12 cellular contexts compared by ENCODE assay signal in genomic region chr2:68764781-68765385, GRCh38. TPM values are rescaled to one million over a fixed set of nuclear protein-coding genes. Genes with fewer than 3 reads are reported as not detected.
A peak's percentile ranks its signal among the peaks of the same experiment; 100 is the strongest.
DNase-seq lines count a peak whose midpoint lies in the region; ATAC-seq and TF ChIP-seq lines count a peak whose summit lies in the region.
"Had no signal": no experiment of that assay in that cellular context is flagged by ENCODE, and none has a peak within 500 bp of the region (broad histone marks: within the 10 kb centered on the region; RNA-seq: fewer than 3 reads in every experiment).

No MANE protein-coding gene starts in this region.

- no peak for TF ChIP-seq POLR2A in esophagus squamous epithelium (IDR thresholded peaks at IDR 0.05)

- CTCF ChIA-PET in activated CD4-positive, alpha-beta T cell treated with anti-CD3 and anti-CD28 coated beads for 36 hours (lab: Charles Lee), result interaction anchor here (0.7 to 4.7 kb wide), 14 partner anchors 9 to 301 kb away, joined by 3 to 81 read pairs (median 5); partner anchors contain the start of genes APLF and FBXO48

- no peaks in the 10 kb centered on the region for H3K36me3 ChIP-seq in esophagus squamous epithelium
- H3K36me3 ChIP-seq: suprapubic skin had no signal

- peak overlapping the region; percentile 11 to 65 (median 36) for H3K27ac ChIP-seq in esophagus squamous epithelium
- H3K27ac ChIP-seq: suprapubic skin had no signal

- intact Hi-C loops in activated CD4-positive, alpha-beta T cell treated with anti-CD3 and anti-CD28 coated beads for 36 hours (cut with DNase I, micrococcal nuclease), result loop anchor here (2.0 to 10.0 kb wide), 4 partner anchors 142 to 1370 kb away; partner anchors contain the start of genes GFPT1 (in 1 of the 2) and PPP3R1 (in 1 of the 2)
- intact Hi-C loops in esophagus squamous epithelium (cut with DNase I), result no loop called here

- peaks cover 97% of the 10 kb centered on the region for H3K4me1 Mint-ChIP-seq in activated CD4-positive, alpha-beta T cell treated with anti-CD3 and anti-CD28 coated beads for 36 hours
- peaks cover 82% of the 10 kb centered on the region for H3K4me1 Mint-ChIP-seq in stimulated activated effector memory CD8-positive, alpha-beta T cell treated with anti-CD3 and anti-CD28 coated beads, Interleukin-12 subunit alpha, Interleukin-12 subunit beta, amount 100 ng/mL, for 72 hours
- peaks cover 26% of the 10 kb centered on the region for H3K4me1 Mint-ChIP-seq in endothelial cell (ENCODE audit: unreplicated experiment)

- no peaks in the 10 kb centered on the region for H3K9me3 Mint-ChIP-seq in activated CD4-positive, alpha-beta T cell treated with anti-CD3 and anti-CD28 coated beads for 36 hours (ENCODE audit: low read depth)
- H3K9me3 Mint-ChIP-seq in stimulated activated effector memory CD8-positive, alpha-beta T cell treated with anti-CD3 and anti-CD28 coated beads, Interleukin-12 subunit alpha, Interleukin-12 subunit beta, amount 100 ng/mL, for 72 hours, result no peaks in the 10 kb centered on the region
- H3K9me3 Mint-ChIP-seq in endothelial cell (ENCODE audit: unreplicated experiment), result no peaks in the 10 kb centered on the region

- ATAC-seq in activated CD4-positive, alpha-beta T cell treated with anti-CD3 and anti-CD28 coated beads for 36 hours, result no peak
- ATAC-seq in SK-N-SH treated with all-trans-retinoic acid at 6 μM for 48 hours, result peak; percentile 25; the same call in 2 of the 3 replicates
- ATAC-seq in stimulated activated effector memory CD8-positive, alpha-beta T cell treated with anti-CD3 and anti-CD28 coated beads, Interleukin-12 subunit alpha, Interleukin-12 subunit beta, amount 100 ng/mL, for 72 hours, result no peak
- no peak for ATAC-seq in GM18873 (IDR thresholded peaks at IDR 0.05; ENCODE audit: low FRiP score, unreplicated experiment)

- WGBS in esophagus squamous epithelium, 2 donors, result 77 to 81% methylated on average over 5 of the region's 5 CpGs

- POLR2A ChIA-PET in activated CD4-positive, alpha-beta T cell treated with anti-CD3 and anti-CD28 coated beads for 36 hours (lab: Charles Lee), result interaction anchor here (1.6 kb wide), 1 partner anchor 25 kb away, joined by 3 read pairs; no protein-coding TSS in a partner anchor

- peak overlapping the region; percentile 69 for H3K4me3 Mint-ChIP-seq in activated CD4-positive, alpha-beta T cell treated with anti-CD3 and anti-CD28 coated beads for 36 hours
- H3K4me3 Mint-ChIP-seq in stimulated activated effector memory CD8-positive, alpha-beta T cell treated with anti-CD3 and anti-CD28 coated beads, Interleukin-12 subunit alpha, Interleukin-12 subunit beta, amount 100 ng/mL, for 72 hours, result peak overlapping the region; percentile 77
- no peak overlapping the region for H3K4me3 Mint-ChIP-seq in endothelial cell (ENCODE audit: unreplicated experiment)

- no peaks in the 10 kb centered on the region for H3K9me3 ChIP-seq in esophagus squamous epithelium
- H3K9me3 ChIP-seq: suprapubic skin had no signal

- H3K36me3 Mint-ChIP-seq in activated CD4-positive, alpha-beta T cell treated with anti-CD3 and anti-CD28 coated beads for 36 hours (ENCODE audit: low read depth), result peaks cover 11% of the 10 kb centered on the region
- peaks cover 11% of the 10 kb centered on the region for H3K36me3 Mint-ChIP-seq in stimulated activated effector memory CD8-positive, alpha-beta T cell treated with anti-CD3 and anti-CD28 coated beads, Interleukin-12 subunit alpha, Interleukin-12 subunit beta, amount 100 ng/mL, for 72 hours
- H3K36me3 Mint-ChIP-seq in endothelial cell (ENCODE audit: low read depth, unreplicated experiment), result no peaks in the 10 kb centered on the region

- no peaks in the 10 kb centered on the region for H3K27me3 Mint-ChIP-seq in activated CD4-positive, alpha-beta T cell treated with anti-CD3 and anti-CD28 coated beads for 36 hours
- H3K27me3 Mint-ChIP-seq in endothelial cell (ENCODE audit: unreplicated experiment), result peaks cover 8% of the 10 kb centered on the region

- H3K4me3 ChIP-seq in esophagus squamous epithelium, result peak overlapping the region in 3 of 4 donors; percentile 7 to 43 (median 10)
- H3K4me3 ChIP-seq: suprapubic skin had no signal

- no peak for DNase-seq in activated CD4-positive, alpha-beta T cell treated with anti-CD3 and anti-CD28 coated beads for 36 hours
- DNase-seq in activated CD4-positive, alpha-beta T cell treated with anti-CD3 and anti-CD28 coated beads, Interleukin-2, amount 50 U/mL, for 4 hours, result no peak
- DNase-seq in esophagus squamous epithelium (lab: John Stamatoyannopoulos, UW) (no peak), pons (ENCODE audit: low spot score) (no peak), endothelial cell (ENCODE audit: low spot score) (no peak)
- DNase-seq in stimulated activated effector memory CD8-positive, alpha-beta T cell treated with anti-CD3 and anti-CD28 coated beads, Interleukin-12 subunit alpha, Interleukin-12 subunit beta, amount 100 ng/mL, for 72 hours (ENCODE audit: low spot score in 2 of 2), result peak in 1 of 2 donors; percentile 51
- DNase-seq: 8988T, left cardiac atrium, NCI-H1105 treated with DMSO at 0.1 percent for 48 hours had no signal

- no peaks in the 10 kb centered on the region for H3K27me3 ChIP-seq in esophagus squamous epithelium
- H3K27me3 ChIP-seq: suprapubic skin had no signal

- peak overlapping the region; percentile 96 for H3K27ac Mint-ChIP-seq in activated CD4-positive, alpha-beta T cell treated with anti-CD3 and anti-CD28 coated beads for 36 hours
- H3K27ac Mint-ChIP-seq in stimulated activated effector memory CD8-positive, alpha-beta T cell treated with anti-CD3 and anti-CD28 coated beads, Interleukin-12 subunit alpha, Interleukin-12 subunit beta, amount 100 ng/mL, for 72 hours, result peak overlapping the region; percentile 92
- H3K27ac Mint-ChIP-seq in endothelial cell (ENCODE audit: unreplicated experiment), result no peak overlapping the region

- peaks cover 0 to 61% (median 29%) of the 10 kb centered on the region in 3 donors for H3K4me1 ChIP-seq in esophagus squamous epithelium

- TF ChIP-seq CTCF in esophagus squamous epithelium (IDR thresholded peaks at IDR 0.05) (no peak), endothelial cell (IDR thresholded peaks at IDR 0.05; ENCODE audit: unreplicated experiment) (no peak)

TF ChIP-seq in SK-N-SH treated with all-trans-retinoic acid at 6 μM for 48 hours, 23 proteins besides CTCF, POLR2A, EP300 and RAD21:
- no peak for TF ChIP-seq ESRRG (CRISPR knock-in tag; IDR thresholded peaks at IDR 0.05)
- TF ChIP-seq TCF4 (CRISPR knock-in tag; IDR thresholded peaks at IDR 0.05; ENCODE audit: borderline replicate concordance), result no peak; the same call in 1 of the 2 replicates
- TF ChIP-seq ISL1 (CRISPR knock-in tag; IDR thresholded peaks at IDR 0.05), result peak; percentile 63
- TF ChIP-seq OSR1 (CRISPR knock-in tag; IDR thresholded peaks at IDR 0.05), result no peak
- no peak for TF ChIP-seq ARNTL (CRISPR knock-in tag; IDR thresholded peaks at IDR 0.05; ENCODE audit: borderline replicate concordance, low read depth)
- no peak for TF ChIP-seq ZFP3 (CRISPR knock-in tag; IDR thresholded peaks at IDR 0.05)
- TF ChIP-seq CREB5 (CRISPR knock-in tag; IDR thresholded peaks at IDR 0.05; ENCODE audit: low read depth), result no peak
- no peak for TF ChIP-seq TSHZ2 (CRISPR knock-in tag; IDR thresholded peaks at IDR 0.05)

RNA-seq across cellular contexts. Expression of gene ARHGAP25, which starts 30.3 kb away (rescaled TPM):
- total RNA-seq in activated CD4-positive, alpha-beta T cell treated with anti-CD3 and anti-CD28 coated beads for 36 hours, result 10 to 100 TPM; 57.9 to 73.2 TPM
- total RNA-seq in esophagus squamous epithelium (1 to 10 TPM; 3.2 to 9.0 (median 5.5) TPM), endothelial cell (ENCODE audit: unreplicated experiment) (4.6 TPM)

Comparison
In these comparisons a context has a peak if more than half of its experiments do, and no peak if none do; other contexts are left out.
1. RNA of gene ARHGAP25, which starts 30.3 kb away (total RNA-seq): 57.9 to 73.2 TPM in activated CD4-positive, alpha-beta T cell treated with anti-CD3 and anti-CD28 coated beads for 36 hours; 3.2 to 9.0 TPM in esophagus squamous epithelium and 4.6 TPM in endothelial cell (single experiment); every median in the first group is over 4 times any median in the second.